In the genomic region with DNA sequence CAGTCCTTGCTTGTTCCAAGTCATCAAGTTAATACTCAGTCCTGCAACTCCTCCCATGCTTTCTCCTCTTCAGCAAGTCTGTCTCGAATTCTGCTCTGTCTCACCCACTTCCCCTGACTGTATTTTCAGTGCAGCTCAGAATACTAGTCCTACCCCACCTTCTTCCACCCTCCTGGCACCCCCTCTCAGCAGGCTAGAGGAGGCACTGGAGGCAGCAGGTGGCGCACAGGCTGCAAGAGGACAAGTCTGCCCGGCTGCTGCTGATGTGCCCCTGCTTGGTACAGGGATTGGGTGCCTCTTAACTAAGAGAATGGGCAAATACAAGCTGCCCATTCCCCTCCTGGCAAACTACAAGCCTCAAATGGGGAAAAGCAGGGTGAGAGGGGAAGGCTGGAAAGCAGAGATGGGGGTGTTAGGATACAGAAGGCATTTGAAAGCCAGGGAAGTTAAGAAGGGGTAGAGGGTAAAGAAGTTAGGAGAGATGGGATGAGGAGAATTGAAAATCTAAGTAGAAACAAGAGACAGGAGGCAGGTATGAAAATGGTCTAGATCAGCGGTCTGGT, we compare ENCODE assay signal across 9 cellular contexts. TPM values are rescaled to one million over a fixed set of nuclear protein-coding genes. Genes with fewer than 3 reads are reported as not detected.
DNase-seq lines count a peak whose midpoint lies in the region; ATAC-seq, FAIRE-seq and TF ChIP-seq lines count a peak whose summit lies in the region.
"Had no signal": no experiment of that assay in that cellular context is flagged by ENCODE, and none has a peak within 500 bp of the region (broad histone marks: within the 10 kb centered on the region; RNA-seq: fewer than 3 reads in every experiment).

No MANE protein-coding gene starts in this region.

- H4K20me1 ChIP-seq in Loucy (ENCODE audit: insufficient read depth, low read length, poor library complexity, severe bottlenecking) = peaks cover 23% of the 10 kb centered on the region

- peak overlapping the region; percentile 81 for H3K4me3 ChIP-seq in Loucy (ENCODE audit: low read length, poor library complexity, severe bottlenecking)
- H3K4me3 ChIP-seq in kidney (ENCODE audit: low read length in 2 of 2) = peak overlapping the region; percentile 40 to 55
- peak overlapping the region; percentile 94 to 95 for H3K4me3 ChIP-seq in stomach smooth muscle (ENCODE audit: low read length in 2 of 2)

- H3K79me2 ChIP-seq in Loucy (ENCODE audit: insufficient read depth, low read length) = peaks cover 63% of the 10 kb centered on the region

- DNase-seq in DMS53 (lab: John Stamatoyannopoulos, UW) (peak; percentile 13), DMS53 treated with DMSO at 0.1 percent for 48 hours (lab: John Stamatoyannopoulos, UW; ENCODE audit: unreplicated experiment) (no peak), kidney (no peak), mesenteric fat pad (ENCODE audit: low spot score) (no peak)

- intact Hi-C loops in kidney (cut with DNase I) = no loop called here

- no peak for ATAC-seq in HG03439 (IDR thresholded peaks at IDR 0.05; ENCODE audit: unreplicated experiment)

- H3K9ac ChIP-seq in Loucy (ENCODE audit: low read depth, low read length, poor library complexity, severe bottlenecking) (peak overlapping the region; percentile 92), kidney (ENCODE audit: low read length in 2 of 2) (peak overlapping the region in 1 of 2 donors; percentile 63), stomach smooth muscle (ENCODE audit: low read length in 2 of 2) (peak overlapping the region; percentile 99 to 100)

- H3F3A ChIP-seq in Loucy (ENCODE audit: low read depth) = peaks cover 13% of the 10 kb centered on the region

- H3K27ac ChIP-seq in angular gyrus (ENCODE audit: low read depth, low read length) = peak overlapping the region; percentile 33
- peak overlapping the region; percentile 71 to 88 for H3K27ac ChIP-seq in kidney (ENCODE audit: low read depth in 2 of 2, low read length in 2 of 2)
- peak overlapping the region; percentile 99 for H3K27ac ChIP-seq in stomach smooth muscle (ENCODE audit: low read length)
- H3K27ac ChIP-seq: 22Rv1 had no signal

- no peaks in the 10 kb centered on the region for H3K9me2 ChIP-seq in Loucy (replicated peaks; ENCODE audit: low read depth, low read length)

- FAIRE-seq in kidney (lab: Jason Lieb, UNC) = no peak

- peak; percentile 70 for TF ChIP-seq CTCF in Loucy (conservative IDR thresholded peaks at IDR 0.05; ENCODE audit: low read length)
- peak; percentile 10 for TF ChIP-seq CTCF in kidney (IDR thresholded peaks at IDR 0.05; ENCODE audit: borderline replicate concordance, extremely low read depth, insufficient read depth)

- H3K36me3 ChIP-seq in Loucy (ENCODE audit: insufficient read depth, low read length) (peaks cover 34% of the 10 kb centered on the region; the same call in 1 of the 2 replicates), kidney (ENCODE audit: control insufficient read depth in 1 of 2, insufficient read depth in 2 of 2, low read length in 2 of 2) (peaks cover 23 to 33% of the 10 kb centered on the region in 2 donors), stomach smooth muscle (ENCODE audit: control insufficient read depth in 2 of 2, insufficient read depth in 2 of 2, low read length in 2 of 2) (peaks cover 36 to 39% of the 10 kb centered on the region in 2 donors)

- H3K9me3 ChIP-seq in Loucy (ENCODE audit: insufficient read depth, low read depth, low read length) (no peaks in the 10 kb centered on the region), kidney (ENCODE audit: control insufficient read depth in 1 of 2, low read length in 2 of 2) (no peaks in the 10 kb centered on the region), stomach smooth muscle (ENCODE audit: control insufficient read depth in 2 of 2, low read length in 2 of 2) (no peaks in the 10 kb centered on the region)

- H3K4me2 ChIP-seq in Loucy (ENCODE audit: low read depth, low read length, poor library complexity, severe bottlenecking) = peak overlapping the region; percentile 99

- H2AFZ ChIP-seq in Loucy (ENCODE audit: low read length) = no peak overlapping the region

- H3K27me3 ChIP-seq in Loucy (ENCODE audit: insufficient read depth, low read length, poor library complexity, severe bottlenecking) (no peaks in the 10 kb centered on the region), stomach smooth muscle (ENCODE audit: control insufficient read depth in 1 of 2, insufficient read depth in 2 of 2, low read length in 2 of 2) (no peaks in the 10 kb centered on the region)

- H3K4me1 ChIP-seq in Loucy (ENCODE audit: insufficient read depth, low read length, poor library complexity, severe bottlenecking) = peaks cover 48% of the 10 kb centered on the region
- H3K4me1 ChIP-seq in kidney (ENCODE audit: control insufficient read depth in 1 of 2, insufficient read depth in 1 of 2, low read depth in 1 of 2, low read length in 2 of 2) = peaks cover 45 to 50% of the 10 kb centered on the region in 2 donors
- peaks cover 57% of the 10 kb centered on the region for H3K4me1 ChIP-seq in stomach smooth muscle (ENCODE audit: control insufficient read depth, insufficient read depth, low read length)

RNA-seq across cellular contexts. Expression of a gene that starts 5.0 kb away (rescaled TPM):
- 376 TPM for total RNA-seq in kidney
- 71.7 TPM for polyA plus RNA-seq in kidney (ENCODE audit: insufficient read depth, low read depth, low replicate concordance)
- 622 TPM for total RNA-seq in mesenteric fat pad

RNA-seq across cellular contexts. Expression of a gene that starts 5.5 kb away (rescaled TPM):
- total RNA-seq in kidney = 40.5 TPM
- polyA plus RNA-seq in kidney (ENCODE audit: insufficient read depth, low read depth, low replicate concordance) = 52.0 TPM
- 42.5 TPM for total RNA-seq in mesenteric fat pad

RNA-seq across cellular contexts. Expression of a gene that starts 22.1 kb away (rescaled TPM):
- total RNA-seq in kidney = 93.2 TPM
- 83.2 TPM for polyA plus RNA-seq in kidney (ENCODE audit: insufficient read depth, low read depth, low replicate concordance)
- total RNA-seq in mesenteric fat pad = 54.5 TPM

RNA-seq across cellular contexts. Expression of a gene that starts 22.1 kb away (rescaled TPM):
- total RNA-seq in kidney = 39.2 TPM
- polyA plus RNA-seq in kidney (ENCODE audit: insufficient read depth, low read depth, low replicate concordance) = 11.0 TPM
- total RNA-seq in mesenteric fat pad = 25.0 TPM

RNA-seq across cellular contexts. Expression of a gene that starts 27.1 kb away (rescaled TPM):
- 0.47 TPM for total RNA-seq in kidney
- not detected for polyA plus RNA-seq in kidney (ENCODE audit: insufficient read depth, low read depth, low replicate concordance)
- not detected for total RNA-seq in mesenteric fat pad

Comparison
In these comparisons a context has a peak if more than half of its experiments do, and no peak if none do; other contexts are left out.
1. H3K27ac ChIP-seq: peak in every context shown above with its lines; median percentile 99 in stomach smooth muscle; 80 in kidney; 33 in angular gyrus.